ENCODE assay signal across 26 cellular contexts in genomic region chr7:112416127-112416526, GRCh38. TPM values are rescaled to one million over a fixed set of nuclear protein-coding genes. Genes with fewer than 3 reads are reported as not detected.
DNase-seq lines count a peak whose midpoint lies in the region; ATAC-seq, FAIRE-seq and TF ChIP-seq lines count a peak whose summit lies in the region.
"Had no signal": no experiment of that assay in that cellular context is flagged by ENCODE, and none has a peak within 500 bp of the region (broad histone marks: within the 10 kb centered on the region; RNA-seq: fewer than 3 reads in every experiment).

No MANE protein-coding gene starts in this region.

- H3K27ac ChIP-seq in adrenal gland (no peak overlapping the region), body of pancreas (no peak overlapping the region), prostate gland (no peak overlapping the region)
- H3K27ac ChIP-seq: heart left ventricle, psoas muscle, thyroid gland had no signal

- H3K4me3 Mint-ChIP-seq in progenitor cell of endocrine pancreas (ENCODE audit: low read depth) (no peak overlapping the region), nephron progenitor cell (no peak overlapping the region)
- H3K4me3 Mint-ChIP-seq: activated B cell treated with CpG ODN at 0.5 μM for 24 hours; activated naive CD8-positive, alpha-beta T cell treated with anti-CD3 and anti-CD28 coated beads, Interleukin-2, amount 50 U/mL, for 24 hours; CD8-positive, alpha-beta memory T cell; mesothelial cell of epicardium; stimulated activated naive B cell treated with anti-CD40 and anti-IgM and Interleukin-4, amounts not matched to agents 10 μg/mL and 1 μg/mL and 100 μg/mL, for 72 hours had no signal

- H3K9me3 Mint-ChIP-seq in progenitor cell of endocrine pancreas (ENCODE audit: low read depth) (peaks cover 4% of the 10 kb centered on the region), nephron progenitor cell (peaks cover 29% of the 10 kb centered on the region)
- H3K9me3 Mint-ChIP-seq: activated T-helper 2 cell treated with anti-CD3 and anti-CD28 coated beads, Interferon-gamma antibody, Interleukin-2, Interleukin-4, amounts not matched to agents 10 μg/mL and 5 μg/mL and 100 μg/mL, durations not matched to agents 14 hours and 24 hours and 36 hours had no signal

- H3K9me3 ChIP-seq in adrenal gland (replicated peaks in 1 of 3) (no peaks in the 10 kb centered on the region), body of pancreas (no peaks in the 10 kb centered on the region), prostate gland (no peaks in the 10 kb centered on the region)
- H3K9me3 ChIP-seq: psoas muscle, thyroid gland had no signal

- H3K27me3 Mint-ChIP-seq in progenitor cell of endocrine pancreas (peaks cover 7% of the 10 kb centered on the region), nephron progenitor cell (ENCODE audit: low read depth, poor library complexity) (peaks cover 3% of the 10 kb centered on the region)

- H3K4me3 ChIP-seq in adrenal gland (no peak overlapping the region), body of pancreas (no peak overlapping the region), prostate gland (no peak overlapping the region)
- H3K4me3 ChIP-seq: heart left ventricle, psoas muscle, thyroid gland had no signal

- H3K36me3 ChIP-seq in adrenal gland (replicated peaks in 1 of 2) (no peaks in the 10 kb centered on the region), body of pancreas (replicated peaks in 1 of 2; ENCODE audit: insufficient read depth in 1 of 2, low read depth in 2 of 2) (no peaks in the 10 kb centered on the region), prostate gland (no peaks in the 10 kb centered on the region)
- H3K36me3 ChIP-seq: heart left ventricle, thyroid gland had no signal

- no peaks in the 10 kb centered on the region for H3K36me3 Mint-ChIP-seq in progenitor cell of endocrine pancreas (ENCODE audit: insufficient read depth)
- H3K36me3 Mint-ChIP-seq in nephron progenitor cell (ENCODE audit: low read depth): peaks cover 5% of the 10 kb centered on the region
- H3K36me3 Mint-ChIP-seq: stimulated activated naive B cell treated with anti-CD40 and anti-IgM and Interleukin-4, amounts not matched to agents 10 μg/mL and 1 μg/mL and 100 μg/mL, for 72 hours had no signal

- TF ChIP-seq POLR2A in GM12891 (IDR thresholded peaks at IDR 0.05; ENCODE audit: low read depth, low read length) (no peak), adrenal gland (IDR thresholded peaks at IDR 0.05) (no peak), body of pancreas (IDR thresholded peaks at IDR 0.05) (no peak), prostate gland (IDR thresholded peaks at IDR 0.05) (no peak)

- TF ChIP-seq CTCF in progenitor cell of endocrine pancreas (IDR thresholded peaks at IDR 0.05; ENCODE audit: unreplicated experiment): no peak
- TF ChIP-seq CTCF in adrenal gland (IDR thresholded peaks at IDR 0.05): no peak
- TF ChIP-seq CTCF in body of pancreas (IDR thresholded peaks at IDR 0.05): no peak
- TF ChIP-seq CTCF in nephron progenitor cell (IDR thresholded peaks at IDR 0.05): no peak
- no peak for TF ChIP-seq CTCF in prostate gland (IDR thresholded peaks at IDR 0.05)

- no peak for DNase-seq in GM12891 (ENCODE audit: insufficient read length, low spot score)
- DNase-seq in NCI-H226: peak; percentile 50
- DNase-seq in dermis blood vessel endothelial cell: peak; percentile 72
- no peak for DNase-seq in progenitor cell of endocrine pancreas (ENCODE audit: low spot score, unreplicated experiment)
- no peak for DNase-seq in adrenal gland
- DNase-seq in body of pancreas: no peak
- no peak for DNase-seq in nephron progenitor cell
- DNase-seq in prostate gland (ENCODE audit: low spot score): no peak
- DNase-seq: activated B cell treated with CpG ODN at 0.5 μM for 24 hours; activated CD4-positive, alpha-beta T cell treated with anti-CD3 and anti-CD28 coated beads, Interleukin-2, amount 50 U/mL, for 48 hours; activated CD8-positive, alpha-beta memory T cell treated with anti-CD3 and anti-CD28 coated beads, Interleukin-2, amount 50 U/mL, for 48 hours; activated naive CD8-positive, alpha-beta T cell treated with anti-CD3 and anti-CD28 coated beads, Interleukin-2, amount 50 U/mL, for 24 hours; CD8-positive, alpha-beta memory T cell; DMS153; heart left ventricle; NCI-H1436; NCI-H524; psoas muscle; RPMI8226; small intestine; stimulated activated naive B cell treated with anti-CD40 and anti-IgM and Interleukin-4, amounts not matched to agents 10 μg/mL and 1 μg/mL and 100 μg/mL, for 72 hours; T-helper 2 cell; thyroid gland had no signal

- H3K4me1 Mint-ChIP-seq in progenitor cell of endocrine pancreas (ENCODE audit: low read depth) (peaks cover 2% of the 10 kb centered on the region), nephron progenitor cell (peaks cover 5% of the 10 kb centered on the region)
- H3K4me1 Mint-ChIP-seq: activated B cell treated with CpG ODN at 0.5 μM for 24 hours; CD8-positive, alpha-beta memory T cell; stimulated activated naive B cell treated with anti-CD40 and anti-IgM and Interleukin-4, amounts not matched to agents 10 μg/mL and 1 μg/mL and 100 μg/mL, for 72 hours had no signal

- WGBS in adrenal gland, 4 donors: 58 to 66% (median 64%) methylated on average over 4 of the region's 4 CpGs
- WGBS in body of pancreas, 2 donors: 54 to 57% methylated on average over 4 of the region's 4 CpGs
- 56% methylated on average over 4 of the region's 4 CpGs for WGBS in prostate gland

- H3K27me3 ChIP-seq in adrenal gland (no peaks in the 10 kb centered on the region), body of pancreas (no peaks in the 10 kb centered on the region), prostate gland (replicated peaks; ENCODE audit: insufficient read depth) (no peaks in the 10 kb centered on the region)
- H3K27me3 ChIP-seq: heart left ventricle, thyroid gland had no signal

- intact Hi-C loops in adrenal gland (cut with DNase I): loop anchor here (10.0 kb wide), 2 partner anchors 651 to 661 kb away; no protein-coding TSS in a partner anchor
- intact Hi-C loops in body of pancreas (cut with DNase I): no loop called here
- intact Hi-C loops in prostate gland (cut with DNase I): loop anchor here (10.0 kb wide), 1 partner anchor 79 kb away; no protein-coding TSS in a partner anchor

- ATAC-seq in body of pancreas: no peak
- ATAC-seq: activated naive CD8-positive, alpha-beta T cell treated with anti-CD3 and anti-CD28 coated beads, Interleukin-2, amount 50 U/mL, for 24 hours; psoas muscle; stimulated activated naive B cell treated with anti-CD40 and anti-IgM and Interleukin-4, amounts not matched to agents 10 μg/mL and 1 μg/mL and 100 μg/mL, for 72 hours had no signal

- peaks cover 0 to 4% of the 10 kb centered on the region in 2 donors for H3K4me1 ChIP-seq in adrenal gland (replicated peaks in 1 of 2)
- no peaks in the 10 kb centered on the region for H3K4me1 ChIP-seq in body of pancreas
- no peaks in the 10 kb centered on the region for H3K4me1 ChIP-seq in prostate gland (replicated peaks)

- H3K27ac Mint-ChIP-seq in progenitor cell of endocrine pancreas: peak overlapping the region; percentile 30
- no peak overlapping the region for H3K27ac Mint-ChIP-seq in nephron progenitor cell
- H3K27ac Mint-ChIP-seq: activated B cell treated with CpG ODN at 0.5 μM for 24 hours; activated naive CD8-positive, alpha-beta T cell treated with anti-CD3 and anti-CD28 coated beads, Interleukin-2, amount 50 U/mL, for 24 hours; activated T-helper 2 cell treated with anti-CD3 and anti-CD28 coated beads, Interferon-gamma antibody, Interleukin-2, Interleukin-4, amounts not matched to agents 10 μg/mL and 5 μg/mL and 100 μg/mL, durations not matched to agents 14 hours and 24 hours and 36 hours; CD8-positive, alpha-beta memory T cell; mesothelial cell of epicardium; stimulated activated naive B cell treated with anti-CD40 and anti-IgM and Interleukin-4, amounts not matched to agents 10 μg/mL and 1 μg/mL and 100 μg/mL, for 72 hours had no signal

- peak; percentile 45 for FAIRE-seq in GM12891 (lab: Jason Lieb, UNC)
- FAIRE-seq: HTR-8/SVneo, small intestine had no signal

TF ChIP-seq in GM12891, 5 proteins besides CTCF, POLR2A, EP300 and RAD21:
- no peak for TF ChIP-seq PAX5 (IDR thresholded peaks at IDR 0.05; ENCODE audit: insufficient read depth, low read length, severe bottlenecking)
- TF ChIP-seq POLR2AphosphoS5 (IDR thresholded peaks at IDR 0.05; ENCODE audit: low read depth, low read length): no peak
- TF ChIP-seq POU2F2 (IDR thresholded peaks at IDR 0.05; ENCODE audit: low read depth, low read length): no peak
- no peak for TF ChIP-seq TAF1 (IDR thresholded peaks at IDR 0.05; ENCODE audit: low read depth, low read length)
- TF ChIP-seq SPI1 (IDR thresholded peaks at IDR 0.05; ENCODE audit: low read depth, low read length): no peak

RNA-seq across cellular contexts. Expression of gene IFRD1, which starts 34.1 kb away (rescaled TPM):
- polyA plus RNA-seq in GM12891 (2012; ENCODE audit: low read depth, missing spikeins): 20.4 TPM
- total RNA-seq in dermis blood vessel endothelial cell (34.1 and 55.5 TPM in 2 replicates), progenitor cell of endocrine pancreas (76.6 and 82.4 TPM in 2 replicates), adrenal gland (10 to 100 TPM; 28.6 to 57.0 (median 49.1) TPM), body of pancreas (100 to 1,000 TPM; 119 to 154 TPM), prostate gland (10 to 100 TPM; 57.5 to 58.5 TPM)
- polyA plus RNA-seq in adrenal gland: 10 to 100 TPM; 20.5 to 86.2 (median 74.1) TPM

Comparison
In these comparisons a context has a peak if more than half of its experiments do, and no peak if none do; other contexts are left out.
1. DNase-seq: peak in NCI-H226 (single experiment) and dermis blood vessel endothelial cell (single experiment); none in GM12891 (single experiment), progenitor cell of endocrine pancreas (single experiment), adrenal gland (0 of 7), body of pancreas (0 of 4), nephron progenitor cell (single experiment) and prostate gland (single experiment).